In genomic region chr1:176517484-176517883, GRCh38 we compare ENCODE assay signal across 8 cellular contexts. TPM values are rescaled to one million over a fixed set of nuclear protein-coding genes. Genes with fewer than 3 reads are reported as not detected.
A peak's percentile ranks its signal among the peaks of the same experiment; 100 is the strongest.
DNase-seq lines count a peak whose midpoint lies in the region; ATAC-seq and TF ChIP-seq lines count a peak whose summit lies in the region.
"Had no signal": no experiment of that assay in that cellular context is flagged by ENCODE, and none has a peak within 500 bp of the region (broad histone marks: within the 10 kb centered on the region; RNA-seq: fewer than 3 reads in every experiment).

No MANE protein-coding gene starts in this region.

- no peak overlapping the region for H3K4ac ChIP-seq in mesendoderm (ENCODE audit: low read depth, low read length)

- H3K27me3 ChIP-seq in mesendoderm (ENCODE audit: insufficient read depth, low read length, poor library complexity): no peaks in the 10 kb centered on the region
- no peaks in the 10 kb centered on the region for H3K27me3 ChIP-seq in lower lobe of right lung (ENCODE audit: low read depth)
- H3K27me3 ChIP-seq: left lung had no signal

- no peak overlapping the region for H3K23ac ChIP-seq in mesendoderm (ENCODE audit: low read length)

- peak; percentile 64 for DNase-seq in NK-92 treated with Interleukin-12 subunit alpha and Interleukin-12 subunit beta, amount 100 ng/mL, for 24 hours (lab: John Stamatoyannopoulos, UW)
- DNase-seq in mesendoderm: peak; percentile 84
- no peak for DNase-seq in NCI-H345 treated with DMSO at 0.1 percent for 48 hours (lab: John Stamatoyannopoulos, UW; ENCODE audit: unreplicated experiment)
- no peak for DNase-seq in lower lobe of right lung
- DNase-seq in NCI-H1417 (lab: John Stamatoyannopoulos, UW): no peak
- DNase-seq: left lung had no signal

- intact Hi-C loops in lower lobe of right lung (cut with DNase I): no loop called here

- no peak overlapping the region for H3K9ac ChIP-seq in mesendoderm (ENCODE audit: low read length)

- no peak overlapping the region for H4K8ac ChIP-seq in mesendoderm (ENCODE audit: low read depth, low read length)

- H2BK120ac ChIP-seq in mesendoderm (ENCODE audit: low read depth, low read length): no peak overlapping the region

- no peak overlapping the region for H3K56ac ChIP-seq in mesendoderm (ENCODE audit: low read length)

- H2BK5ac ChIP-seq in mesendoderm (ENCODE audit: low read length): no peak overlapping the region

- H2BK15ac ChIP-seq in mesendoderm (replicated peaks; ENCODE audit: low read depth): no peak overlapping the region

- no CpG with 5 or more reads among the region's 4 CpGs for WGBS in mesendoderm (ENCODE audit: extremely low coverage, insufficient coverage, low lambda C conversion rate)

- H3K4me1 ChIP-seq in mesendoderm (ENCODE audit: control insufficient read depth, low read depth, low read length): no peaks in the 10 kb centered on the region
- no peaks in the 10 kb centered on the region for H3K4me1 ChIP-seq in lower lobe of right lung
- H3K4me1 ChIP-seq: left lung had no signal

- no peak overlapping the region for H3K4me3 ChIP-seq in mesendoderm (ENCODE audit: low read length)
- no peak overlapping the region for H3K4me3 ChIP-seq in lower lobe of right lung
- H3K4me3 ChIP-seq: left lung had no signal

- no peak for TF ChIP-seq CTCF in lower lobe of right lung (IDR thresholded peaks at IDR 0.05)

- ATAC-seq in GM18870 (IDR thresholded peaks at IDR 0.05; ENCODE audit: unreplicated experiment) (peak; percentile 95), HG02759 (IDR thresholded peaks at IDR 0.05; ENCODE audit: unreplicated experiment) (peak; percentile 67), lower lobe of right lung (no peak)
- ATAC-seq: left lung had no signal

- H3K79me2 ChIP-seq in mesendoderm (ENCODE audit: control insufficient read depth, insufficient read depth, low read length): no peaks in the 10 kb centered on the region

- H3K36me3 ChIP-seq in mesendoderm (ENCODE audit: control insufficient read depth, insufficient read depth, low read length): no peaks in the 10 kb centered on the region
- no peaks in the 10 kb centered on the region for H3K36me3 ChIP-seq in lower lobe of right lung
- H3K36me3 ChIP-seq: left lung had no signal

- no peak overlapping the region for H3K18ac ChIP-seq in mesendoderm (ENCODE audit: low read length)

- no peaks in the 10 kb centered on the region for H3K79me1 ChIP-seq in mesendoderm (ENCODE audit: low read length)

- H3K4me2 ChIP-seq in mesendoderm (ENCODE audit: low read length): no peak overlapping the region

- H3K27ac ChIP-seq in mesendoderm (ENCODE audit: low read depth, low read length) (no peak overlapping the region), lower lobe of right lung (no peak overlapping the region)
- H3K27ac ChIP-seq: left lung had no signal

- no peak overlapping the region for H2AK5ac ChIP-seq in mesendoderm (ENCODE audit: low read length)

- no peak overlapping the region for H4K5ac ChIP-seq in mesendoderm (ENCODE audit: low read length)

- H3K9me3 ChIP-seq in lower lobe of right lung: no peaks in the 10 kb centered on the region
- H3K9me3 ChIP-seq: left lung had no signal

RNA-seq across cellular contexts. Expression of gene PAPPA2, which starts 54.5 kb away (rescaled TPM):
- polyA plus RNA-seq in mesendoderm (2013, experiment 1 of 2): 0.49 TPM
- polyA plus RNA-seq in mesendoderm (2013, experiment 2 of 2): 0.59 TPM
- total RNA-seq in lower lobe of right lung: 0.50 TPM

Comparison
In these comparisons a context has a peak if more than half of its experiments do, and no peak if none do; other contexts are left out.
1. ATAC-seq: peak in GM18870 (single experiment) and HG02759 (single experiment); none in lower lobe of right lung (0 of 2).
2. DNase-seq: peak in NK-92 treated with Interleukin-12 subunit alpha and Interleukin-12 subunit beta, amount 100 ng/mL, for 24 hours (single experiment) and mesendoderm (single experiment); none in NCI-H345 treated with DMSO at 0.1 percent for 48 hours (single experiment), lower lobe of right lung (single experiment) and NCI-H1417 (0 of 3).